ENCODE assay signal across 10 cellular contexts in the genomic region with DNA sequence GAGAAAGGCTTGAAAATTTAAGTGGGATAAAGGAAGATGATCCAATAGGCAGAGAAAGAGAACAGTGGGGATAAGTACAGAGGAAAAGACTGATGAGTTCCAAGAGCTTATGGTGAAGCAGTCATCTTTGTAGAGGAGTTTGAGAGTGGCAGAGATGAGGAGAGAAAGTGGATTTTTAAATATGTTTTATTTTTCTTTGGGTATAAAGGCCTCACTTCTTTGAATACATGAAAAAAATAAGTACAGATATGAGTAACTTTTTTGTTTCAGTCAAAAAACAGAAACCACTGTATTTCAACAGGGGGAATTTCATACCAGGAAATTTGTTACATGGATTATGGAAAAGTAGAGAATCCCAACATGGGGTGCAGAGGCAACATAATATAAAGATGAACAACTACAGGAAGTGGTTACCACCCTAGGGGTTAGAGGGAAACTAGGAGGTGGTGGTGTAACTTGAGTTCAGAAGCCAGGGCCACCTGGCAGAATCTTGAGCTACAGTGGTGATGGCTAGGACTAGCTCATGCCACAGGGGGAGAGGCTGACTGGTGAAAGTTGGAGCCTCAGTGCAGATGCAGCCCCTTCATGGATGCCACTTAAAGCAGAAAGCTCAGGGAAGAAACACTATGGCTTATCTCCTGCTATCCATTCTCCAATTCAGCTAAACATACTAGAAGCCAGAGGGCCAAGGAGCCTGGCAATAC. TPM values are rescaled to one million over a fixed set of nuclear protein-coding genes. Genes with fewer than 3 reads are reported as not detected.
A peak's percentile ranks its signal among the peaks of the same experiment; 100 is the strongest.
DNase-seq lines count a peak whose midpoint lies in the region; ATAC-seq and TF ChIP-seq lines count a peak whose summit lies in the region.
"Had no signal": no experiment of that assay in that cellular context is flagged by ENCODE, and none has a peak within 500 bp of the region (broad histone marks: within the 10 kb centered on the region; RNA-seq: fewer than 3 reads in every experiment).

No MANE protein-coding gene starts in this region.

- H3K4me1 ChIP-seq in DOHH2 (ENCODE audit: control insufficient read depth, low read length) (peaks cover 42% of the 10 kb centered on the region), tibial artery (no peaks in the 10 kb centered on the region), vagina (no peaks in the 10 kb centered on the region)

- peaks cover 31% of the 10 kb centered on the region for H3K4me1 Mint-ChIP-seq in activated CD8-positive, alpha-beta T cell treated with anti-CD3 and anti-CD28 coated beads, Interleukin-2, amount 10 ng/mL, durations not matched to agents 7 days and 5 days (ENCODE audit: low read depth)

- peaks cover 4% of the 10 kb centered on the region; the same call in 1 of the 2 replicates for H3F3A ChIP-seq in DOHH2 (ENCODE audit: control insufficient read depth, insufficient read depth)

- no peak for TF ChIP-seq POLR2A in vagina (IDR thresholded peaks at IDR 0.05)

- H3K4me2 ChIP-seq in DOHH2 (ENCODE audit: low read length): peak overlapping the region; percentile 53

- ATAC-seq in GM19351 (IDR thresholded peaks at IDR 0.05; ENCODE audit: unreplicated experiment) (peak; percentile 62), HG03135 (IDR thresholded peaks at IDR 0.05; ENCODE audit: unreplicated experiment) (peak; percentile 72)
- peak; percentile 85 for ATAC-seq in activated CD8-positive, alpha-beta T cell treated with anti-CD3 and anti-CD28 coated beads, Interleukin-2, amount 10 ng/mL, durations not matched to agents 7 days and 5 days

- peak; percentile 33 for DNase-seq in activated CD8-positive, alpha-beta T cell treated with anti-CD3 and anti-CD28 coated beads, Interleukin-2, amount 10 ng/mL, durations not matched to agents 7 days and 5 days
- DNase-seq in NCI-H1436 (lab: John Stamatoyannopoulos, UW) (no peak), tibial artery (no peak), vagina (ENCODE audit: extremely low spot score in 2 of 2) (no peak)
- no peak for DNase-seq in central memory CD4-positive, alpha-beta T cell
- DNase-seq: activated CD8-positive, alpha-beta memory T cell treated with anti-CD3 and anti-CD28 coated beads, Interleukin-2, amount 50 U/mL, for 48 hours had no signal

- peak overlapping the region; percentile 43 for H3K27ac Mint-ChIP-seq in activated CD8-positive, alpha-beta T cell treated with anti-CD3 and anti-CD28 coated beads, Interleukin-2, amount 10 ng/mL, durations not matched to agents 7 days and 5 days

- H3K4me3 Mint-ChIP-seq in activated CD8-positive, alpha-beta T cell treated with anti-CD3 and anti-CD28 coated beads, Interleukin-2, amount 10 ng/mL, durations not matched to agents 7 days and 5 days: no peak overlapping the region

- H3K27me3 Mint-ChIP-seq in activated CD8-positive, alpha-beta T cell treated with anti-CD3 and anti-CD28 coated beads, Interleukin-2, amount 10 ng/mL, durations not matched to agents 7 days and 5 days (ENCODE audit: low read depth): no peaks in the 10 kb centered on the region

- POLR2A ChIA-PET in activated CD8-positive, alpha-beta T cell treated with anti-CD3 and anti-CD28 coated beads, Interleukin-2, amount 10 ng/mL, durations not matched to agents 7 days and 5 days (lab: Charles Lee): interaction anchor here (1.0 kb wide), 1 partner anchor 23 kb away, joined by 3 read pairs; no protein-coding TSS in a partner anchor

- no peaks in the 10 kb centered on the region for H4K20me1 ChIP-seq in DOHH2 (ENCODE audit: control insufficient read depth, insufficient read depth, low read depth, low read length)

- CTCF ChIA-PET in activated CD8-positive, alpha-beta T cell treated with anti-CD3 and anti-CD28 coated beads, Interleukin-2, amount 10 ng/mL, durations not matched to agents 7 days and 5 days (lab: Charles Lee): interaction anchor here (0.8 to 1.9 kb wide), 6 partner anchors 12 to 49 kb away, joined by 3 to 13 read pairs (median 4); no protein-coding TSS in a partner anchor

- no peaks in the 10 kb centered on the region for H3K9me3 ChIP-seq in DOHH2 (ENCODE audit: control insufficient read depth, insufficient read depth, low read length)
- H3K9me3 ChIP-seq in tibial artery: no peaks in the 10 kb centered on the region
- no peaks in the 10 kb centered on the region for H3K9me3 ChIP-seq in vagina

- peaks cover 4% of the 10 kb centered on the region for H3K36me3 ChIP-seq in DOHH2 (ENCODE audit: control insufficient read depth, low read length)
- H3K36me3 ChIP-seq in tibial artery: no peaks in the 10 kb centered on the region
- no peaks in the 10 kb centered on the region for H3K36me3 ChIP-seq in vagina

- TF ChIP-seq CTCF in DOHH2 (IDR thresholded peaks at IDR 0.05; ENCODE audit: low read depth, low read length, poor library complexity, severe bottlenecking) (no peak), tibial artery (IDR thresholded peaks at IDR 0.05) (no peak), vagina (IDR thresholded peaks at IDR 0.05) (no peak)

- intact Hi-C loops in tibial artery (cut with DNase I; ENCODE audit: low total_unique reads) (no loop called here), vagina (cut with DNase I) (no loop called here)

- H3K4me3 ChIP-seq in DOHH2 (ENCODE audit: low read length): peak overlapping the region; percentile 43
- no peak overlapping the region for H3K4me3 ChIP-seq in tibial artery
- no peak overlapping the region for H3K4me3 ChIP-seq in vagina
- H3K4me3 ChIP-seq: lung had no signal

- no peaks in the 10 kb centered on the region for H3K27me3 ChIP-seq in DOHH2 (ENCODE audit: control insufficient read depth, low read length)
- no peaks in the 10 kb centered on the region for H3K27me3 ChIP-seq in tibial artery
- H3K27me3 ChIP-seq in vagina: no peaks in the 10 kb centered on the region

- peaks cover 16% of the 10 kb centered on the region for H3K79me2 ChIP-seq in DOHH2 (ENCODE audit: control insufficient read depth, low read length)

- H3K36me3 Mint-ChIP-seq in activated CD8-positive, alpha-beta T cell treated with anti-CD3 and anti-CD28 coated beads, Interleukin-2, amount 10 ng/mL, durations not matched to agents 7 days and 5 days (ENCODE audit: low read depth): no peaks in the 10 kb centered on the region

- H3K27ac ChIP-seq in DOHH2 (ENCODE audit: low read depth, low read length): peak overlapping the region; percentile 25
- H3K27ac ChIP-seq in tibial artery: no peak overlapping the region
- H3K27ac ChIP-seq in vagina: no peak overlapping the region

- no peaks in the 10 kb centered on the region for H3K9me2 ChIP-seq in DOHH2 (replicated peaks; ENCODE audit: control insufficient read depth, low read length)

- H3K9me3 Mint-ChIP-seq in activated CD8-positive, alpha-beta T cell treated with anti-CD3 and anti-CD28 coated beads, Interleukin-2, amount 10 ng/mL, durations not matched to agents 7 days and 5 days (ENCODE audit: insufficient read depth): no peaks in the 10 kb centered on the region

RNA-seq across cellular contexts. Expression of a gene that starts 3.4 kb away (rescaled TPM):
- not detected for total RNA-seq in activated CD8-positive, alpha-beta T cell treated with anti-CD3 and anti-CD28 coated beads, Interleukin-2, amount 10 ng/mL, durations not matched to agents 7 days and 5 days
- total RNA-seq in vagina: 6.9 TPM
